In genomic region chr4:25058796-25059195, GRCh38 we compare ENCODE assay signal across 38 cellular contexts. TPM values are rescaled to one million over a fixed set of nuclear protein-coding genes. Genes with fewer than 3 reads are reported as not detected.
"Had no signal": no experiment of that assay in that cellular context is flagged by ENCODE, and none has a peak within 500 bp of the region (broad histone marks: within the 10 kb centered on the region; RNA-seq: fewer than 3 reads in every experiment).

No MANE protein-coding gene starts in this region.

- H3K4me3 Mint-ChIP-seq: activated B cell treated with CpG ODN at 0.5 μM for 24 hours; activated CD4-positive, alpha-beta memory T cell treated with anti-CD3 and anti-CD28 coated beads for 36 hours; activated naive CD4-positive, alpha-beta T cell treated with anti-CD3 and anti-CD28 coated beads, Interleukin-2, amount 10 ng/mL, durations not matched to agents 7 days and 5 days; activated naive CD8-positive, alpha-beta T cell; activated naive CD8-positive, alpha-beta T cell treated with anti-CD3 and anti-CD28 coated beads, Interleukin-2, amount 50 U/mL, for 24 hours; brain had no signal

- DNase-seq: activated B cell treated with CpG ODN at 0.5 μM for 24 hours; activated CD4-positive, alpha-beta memory T cell treated with anti-CD3 and anti-CD28 coated beads for 36 hours; activated CD4-positive, alpha-beta T cell treated with anti-CD3 and anti-CD28 coated beads for 4 hours; activated CD4-positive, alpha-beta T cell treated with anti-CD3 and anti-CD28 coated beads, Interleukin-2, amount 50 U/mL, for 1 hour; activated CD4-positive, CD25-positive, alpha-beta regulatory T cell treated with anti-CD3 and anti-CD28 coated beads, Interleukin-2, amount 50 U/mL, for 72 hours; activated CD8-positive, alpha-beta memory T cell treated with anti-CD3 and anti-CD28 coated beads, Interleukin-2, amount 50 U/mL, for 48 hours; activated effector memory CD4-positive, alpha-beta T cell treated with Interleukin-2 at 50 U/mL for 16 hours; activated naive CD4-positive, alpha-beta T cell treated with anti-CD3 and anti-CD28 coated beads, Interleukin-2, amount 10 ng/mL, durations not matched to agents 7 days and 5 days; activated naive CD8-positive, alpha-beta T cell treated with anti-CD3 and anti-CD28 coated beads, Interleukin-2, amount 50 U/mL, for 24 hours; activated T-cell treated with anti-CD3 and anti-CD28 coated beads, Interleukin-2, amount 50 U/mL, for 48 hours; anterior cingulate cortex; caudate nucleus; cerebellar nuclear complex; Kasumi-1; KBM-7; MM.1S; MV-4-11; NCI-H1092 treated with DMSO at 0.1 percent for 48 hours; NCI-H1417; NCI-H1694; NCI-H1930; NCI-H2081 treated with DMSO at 0.1 percent for 48 hours; NCI-H226; NCI-H446 treated with DMSO at 0.1 percent for 48 hours; NK-92 treated with Interleukin-12 subunit alpha and Interleukin-12 subunit beta, amount 100 ng/mL, for 24 hours; PC-9; SIG-M5; SW 1271; T-helper 1 cell; T-helper 2 cell; T-helper 9 cell had no signal

- H3K4me3 ChIP-seq: PC-9 had no signal

- H3K9me3 Mint-ChIP-seq: activated B cell treated with CpG ODN at 0.5 μM for 24 hours; activated CD4-positive, alpha-beta memory T cell treated with anti-CD3 and anti-CD28 coated beads for 36 hours; activated naive CD4-positive, alpha-beta T cell treated with anti-CD3 and anti-CD28 coated beads, Interleukin-2, amount 10 ng/mL, durations not matched to agents 7 days and 5 days; activated naive CD8-positive, alpha-beta T cell treated with anti-CD3 and anti-CD28 coated beads, Interleukin-2, amount 50 U/mL, for 24 hours had no signal

- H3K4me1 Mint-ChIP-seq: activated B cell treated with CpG ODN at 0.5 μM for 24 hours; activated naive CD4-positive, alpha-beta T cell treated with anti-CD3 and anti-CD28 coated beads, Interleukin-2, amount 10 ng/mL, durations not matched to agents 7 days and 5 days had no signal

- H3K4me2 ChIP-seq: PC-9 had no signal

- ATAC-seq: activated naive CD8-positive, alpha-beta T cell treated with anti-CD3 and anti-CD28 coated beads, Interleukin-2, amount 50 U/mL, for 24 hours; Right ventricle myocardium inferior had no signal

- H2AFZ ChIP-seq: PC-9 had no signal

- H3K27ac ChIP-seq: PC-9, RWPE1, VCaP had no signal

- H3K36me3 Mint-ChIP-seq: activated CD4-positive, alpha-beta memory T cell treated with anti-CD3 and anti-CD28 coated beads for 36 hours; activated naive CD4-positive, alpha-beta T cell treated with anti-CD3 and anti-CD28 coated beads, Interleukin-2, amount 10 ng/mL, durations not matched to agents 7 days and 5 days; activated naive CD8-positive, alpha-beta T cell; brain had no signal

- H3K27ac Mint-ChIP-seq: activated B cell treated with CpG ODN at 0.5 μM for 24 hours; activated CD4-positive, alpha-beta memory T cell treated with anti-CD3 and anti-CD28 coated beads for 36 hours; activated naive CD4-positive, alpha-beta T cell treated with anti-CD3 and anti-CD28 coated beads, Interleukin-2, amount 10 ng/mL, durations not matched to agents 7 days and 5 days; activated naive CD8-positive, alpha-beta T cell; activated naive CD8-positive, alpha-beta T cell treated with anti-CD3 and anti-CD28 coated beads, Interleukin-2, amount 50 U/mL, for 24 hours; brain had no signal

RNA-seq across cellular contexts. Expression of gene LGI2, which starts 28.1 kb away (rescaled TPM):
- total RNA-seq: activated B cell treated with CpG ODN at 0.5 μM for 24 hours; activated CD4-positive, alpha-beta memory T cell treated with anti-CD3 and anti-CD28 coated beads for 36 hours; bronchial epithelial cell; OCI-LY7; PC-9 had no signal
